Comparison of ENCODE assay signal across 8 cellular contexts in genomic region chr15:82262422-82263026, GRCh38. TPM values are rescaled to one million over a fixed set of nuclear protein-coding genes. Genes with fewer than 3 reads are reported as not detected.
DNase-seq lines count a peak whose midpoint lies in the region; ATAC-seq and TF ChIP-seq lines count a peak whose summit lies in the region.

TSS of gene EFL1 (minus strand) at chr15:82262734. CDS start at chr15:82261778, 956 bp downstream.
TSS of gene SAXO2 (plus strand) at chr15:82262818. CDS start at chr15:82262880, 62 bp downstream.

- TF ChIP-seq CTCF in GM12865 (IDR thresholded peaks at IDR 0.05; ENCODE audit: insufficient read depth, low read depth, low read length, missing control alignments) (no peak), adrenal gland (IDR thresholded peaks at IDR 0.05) (no peak), heart right ventricle (IDR thresholded peaks at IDR 0.05) (peak in 1 of 9 donors; percentile 9)

- peak within 1 kb of the TSS in 4 of 5 donors; percentile 69 to 88 (median 86) for H3K27ac ChIP-seq in adrenal gland
- peak within 1 kb of the TSS in 9 of 10 donors; percentile 70 to 86 (median 77) for H3K27ac ChIP-seq in heart right ventricle

- WGBS in adrenal gland, 4 donors = 0 to 1% (median 0%) methylated on average over 3 to 57 of the region's 57 CpGs
- 0% methylated on average over 57 of the region's 57 CpGs for WGBS in heart right ventricle, 2 donors

- no peaks in the 10 kb centered on the region for H3K9me3 ChIP-seq in adrenal gland (replicated peaks in 1 of 3)
- H3K9me3 ChIP-seq in heart right ventricle = no peaks in the 10 kb centered on the region

- H3K4me3 ChIP-seq in GM12865 (ENCODE audit: low read depth, low read length) (peak within 1 kb of the TSS; percentile 76), adrenal gland (peak within 1 kb of the TSS; percentile 46 to 92 (median 66)), heart right ventricle (peak within 1 kb of the TSS; percentile 75 to 94 (median 87))

- ATAC-seq in HG02678 (IDR thresholded peaks at IDR 0.05; ENCODE audit: unreplicated experiment) (peak; percentile 97), heart right ventricle (peak; percentile 98 to 99 (median 99))

- peaks cover 6 to 23% of the 10 kb centered on the region in 2 donors for H3K4me1 ChIP-seq in adrenal gland (replicated peaks in 1 of 2)
- H3K4me1 ChIP-seq in heart right ventricle = peaks cover 2 to 39% (median 28%) of the 10 kb centered on the region in 9 donors

- DNase-seq in GM12865 (ENCODE audit: low read depth) (peak; percentile 94), NCI-H1105 treated with DMSO at 0.1 percent for 48 hours (lab: John Stamatoyannopoulos, UW) (peak; percentile 60), SW 1271 (lab: John Stamatoyannopoulos, UW) (peak; percentile 83 to 95), adrenal gland (peak; percentile 93 to 97 (median 94)), heart right ventricle (peak; percentile 92 to 94), posterior vena cava (ENCODE audit: low spot score) (peak; percentile 98), ureter (ENCODE audit: low spot score) (peak; percentile 92)

- peak; percentile 28 to 70 for TF ChIP-seq POLR2A in adrenal gland (IDR thresholded peaks at IDR 0.05)

- H3K27me3 ChIP-seq in adrenal gland = no peaks in the 10 kb centered on the region
- no peaks in the 10 kb centered on the region for H3K27me3 ChIP-seq in heart right ventricle

- intact Hi-C loops in adrenal gland (cut with DNase I) = no loop called here
- intact Hi-C loops in heart right ventricle (cut with DNase I) = no loop called here
- intact Hi-C loops in posterior vena cava (cut with DNase I) = no loop called here

- peaks cover 0 to 9% of the 10 kb centered on the region in 2 donors for H3K36me3 ChIP-seq in adrenal gland (replicated peaks in 1 of 2)
- H3K36me3 ChIP-seq in heart right ventricle = peaks cover 0 to 24% (median 0%) of the 10 kb centered on the region in 9 donors

RNA-seq across cellular contexts. Expression of gene EFL1, which starts in this region (rescaled TPM):
- total RNA-seq in adrenal gland (10 to 100 TPM; 15.3 to 26.1 (median 18.0) TPM), heart right ventricle (10 to 100 TPM; 10.8 to 19.3 (median 14.2) TPM), posterior vena cava (10 to 100 TPM in 1 of 2 donors, 1 to 10 TPM in 1; 9.1 to 17.4 TPM), ureter (21.2 TPM)
- polyA plus RNA-seq in adrenal gland (10 to 100 TPM in 1 of 3 donors, 1 to 10 TPM in 2; 3.1 to 29.8 (median 3.5) TPM), heart right ventricle (1 to 10 TPM; 3.7 to 9.9 TPM)

RNA-seq across cellular contexts. Expression of gene SAXO2, which starts in this region (rescaled TPM):
- total RNA-seq in adrenal gland (1 to 10 TPM in 6 of 8 donors, under 1 TPM in 1, not detected in 1; 0.83 to 9.6 (median 3.4) TPM), heart right ventricle (1 to 10 TPM; 1.6 to 4.5 (median 2.9) TPM), posterior vena cava (1 to 10 TPM; 2.1 to 5.8 TPM), ureter (2.6 TPM)
- polyA plus RNA-seq in adrenal gland (1 to 10 TPM in 2 of 3 donors, under 1 TPM in 1; 0.56 to 5.8 (median 2.1) TPM), heart right ventricle (under 1 TPM; 0.25 to 0.80 TPM)

Comparison
In these comparisons a context has a peak if more than half of its experiments do, and no peak if none do; other contexts are left out.
1. Peak in every context shown above with its lines: DNase-seq, ATAC-seq, H3K4me3 ChIP-seq and H3K27ac ChIP-seq.